ENCODE assay signal across 39 cellular contexts in the genomic region with DNA sequence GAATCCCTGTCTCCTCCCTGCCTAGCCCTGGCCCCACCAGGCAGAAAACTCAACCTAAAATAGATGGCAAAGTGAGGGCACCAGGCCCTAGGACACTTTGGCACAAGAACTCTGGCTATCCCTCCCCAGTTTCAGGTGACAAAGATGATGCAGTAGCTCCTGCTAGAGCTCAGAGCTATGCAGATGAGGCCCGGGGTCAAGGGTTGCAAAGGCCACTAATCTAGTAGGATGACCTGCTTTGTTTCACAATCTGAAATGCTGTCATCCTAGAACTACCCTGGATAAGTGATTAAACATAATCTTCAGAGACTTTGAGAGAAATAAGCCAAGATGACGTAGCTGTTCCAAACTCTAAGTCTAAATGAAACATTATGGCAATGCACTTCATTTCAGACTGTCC.
"Had no signal": no experiment of that assay in that cellular context is flagged by ENCODE, and none has a peak within 500 bp of the region (broad histone marks: within the 10 kb centered on the region; RNA-seq: fewer than 3 reads in every experiment).

No MANE protein-coding gene starts in this region.

- H3K27me3 Mint-ChIP-seq: activated naive CD4-positive, alpha-beta T cell treated with anti-CD3 and anti-CD28 coated beads, Interleukin-2, amount 10 ng/mL, durations not matched to agents 7 days and 5 days had no signal

- H3K4me1 Mint-ChIP-seq: activated naive CD4-positive, alpha-beta T cell treated with anti-CD3 and anti-CD28 coated beads, Interleukin-2, amount 10 ng/mL, durations not matched to agents 7 days and 5 days; activated naive CD4-positive, alpha-beta T cell treated with anti-CD3 and anti-CD28 coated beads, Interleukin-2, amount 50 U/mL, for 24 hours; activated naive CD8-positive, alpha-beta T cell treated with anti-CD3 and anti-CD28 coated beads for 36 hours; activated naive CD8-positive, alpha-beta T cell treated with anti-CD3 and anti-CD28 coated beads, Interleukin-2, amount 10 ng/mL, durations not matched to agents 7 days and 5 days; activated naive CD8-positive, alpha-beta T cell treated with anti-CD3 and anti-CD28 coated beads, Interleukin-2, amount 50 U/mL, for 24 hours; activated T-helper 17 cell treated with anti-CD3 and anti-CD28 coated beads, Interleukin-2, amount 50 U/mL, for 72 hours; central memory CD8-positive, alpha-beta T cell had no signal

- H3K27ac Mint-ChIP-seq: activated naive CD4-positive, alpha-beta T cell treated with anti-CD3 and anti-CD28 coated beads for 36 hours; activated naive CD4-positive, alpha-beta T cell treated with anti-CD3 and anti-CD28 coated beads, Interleukin-2, amount 10 ng/mL, durations not matched to agents 7 days and 5 days; activated naive CD4-positive, alpha-beta T cell treated with anti-CD3 and anti-CD28 coated beads, Interleukin-2, amount 50 U/mL, for 24 hours; activated naive CD4-positive, alpha-beta T cell treated with anti-CD3 and anti-CD28 coated beads, Interleukin-2, amount 50 U/mL, for 72 hours; activated naive CD8-positive, alpha-beta T cell; activated naive CD8-positive, alpha-beta T cell treated with anti-CD3 and anti-CD28 coated beads for 36 hours; activated naive CD8-positive, alpha-beta T cell treated with anti-CD3 and anti-CD28 coated beads, Interleukin-2, amount 10 ng/mL, durations not matched to agents 7 days and 5 days; activated naive CD8-positive, alpha-beta T cell treated with anti-CD3 and anti-CD28 coated beads, Interleukin-2, amount 50 U/mL, for 24 hours; activated T-cell treated with anti-CD3 and anti-CD28 coated beads, Interleukin-2, amount 50 U/mL, for 24 hours; activated T-cell treated with anti-CD3 and anti-CD28 coated beads, Interleukin-2, amount 50 U/mL, for 72 hours; activated T-helper 1 cell treated with anti-CD3 and anti-CD28 coated beads, Interleukin-12 subunit alpha, Interleukin-12 subunit beta, Interleukin-2, Interleukin-4 antibody, amounts not matched to agents 30 ng/mL and 10 ng/mL and 1 ng/mL, durations not matched to agents 14 hours and 24 hours and 36 hours; activated T-helper 17 cell treated with anti-CD3 and anti-CD28 coated beads, Interleukin-2, amount 50 U/mL, for 72 hours; activated T-helper 2 cell treated with anti-CD3 and anti-CD28 coated beads, Interferon-gamma antibody, Interleukin-2, Interleukin-4, amounts not matched to agents 10 μg/mL and 5 μg/mL and 100 μg/mL, durations not matched to agents 14 hours and 24 hours and 36 hours; brain had no signal

- ATAC-seq: activated naive CD4-positive, alpha-beta T cell treated with anti-CD3 and anti-CD28 coated beads, Interleukin-2, amount 50 U/mL, for 72 hours; activated naive CD8-positive, alpha-beta T cell treated with anti-CD3 and anti-CD28 coated beads, Interleukin-2, amount 50 U/mL, for 24 hours; activated T-cell treated with anti-CD3 and anti-CD28 coated beads, Interleukin-2, amount 50 U/mL, for 4 hours; activated T-cell treated with anti-CD3 and anti-CD28 coated beads, Interleukin-2, amount 50 U/mL, for 72 hours; activated T-helper 17 cell treated with anti-CD3 and anti-CD28 coated beads, Interleukin-2, amount 50 U/mL, for 72 hours; body of pancreas had no signal

- H3K4me3 Mint-ChIP-seq: activated naive CD4-positive, alpha-beta T cell treated with anti-CD3 and anti-CD28 coated beads for 36 hours; activated naive CD4-positive, alpha-beta T cell treated with anti-CD3 and anti-CD28 coated beads, Interleukin-2, amount 10 ng/mL, durations not matched to agents 7 days and 5 days; activated naive CD4-positive, alpha-beta T cell treated with anti-CD3 and anti-CD28 coated beads, Interleukin-2, amount 50 U/mL, for 24 hours; activated naive CD8-positive, alpha-beta T cell; activated naive CD8-positive, alpha-beta T cell treated with anti-CD3 and anti-CD28 coated beads for 36 hours; activated naive CD8-positive, alpha-beta T cell treated with anti-CD3 and anti-CD28 coated beads, Interleukin-2, amount 10 ng/mL, durations not matched to agents 7 days and 5 days; activated naive CD8-positive, alpha-beta T cell treated with anti-CD3 and anti-CD28 coated beads, Interleukin-2, amount 50 U/mL, for 24 hours; activated T-cell treated with anti-CD3 and anti-CD28 coated beads, Interleukin-2, amount 50 U/mL, for 24 hours; activated T-cell treated with anti-CD3 and anti-CD28 coated beads, Interleukin-2, amount 50 U/mL, for 4 hours; activated T-cell treated with anti-CD3 and anti-CD28 coated beads, Interleukin-2, amount 50 U/mL, for 72 hours; activated T-helper 1 cell treated with anti-CD3 and anti-CD28 coated beads, Interleukin-12 subunit alpha, Interleukin-12 subunit beta, Interleukin-2, Interleukin-4 antibody, amounts not matched to agents 30 ng/mL and 10 ng/mL and 1 ng/mL, durations not matched to agents 14 hours and 24 hours and 36 hours; activated T-helper 17 cell treated with anti-CD3 and anti-CD28 coated beads, Interleukin-2, amount 50 U/mL, for 72 hours; brain; central memory CD8-positive, alpha-beta T cell had no signal

- H3K36me3 Mint-ChIP-seq: activated naive CD4-positive, alpha-beta T cell treated with anti-CD3 and anti-CD28 coated beads, Interleukin-2, amount 10 ng/mL, durations not matched to agents 7 days and 5 days; activated naive CD4-positive, alpha-beta T cell treated with anti-CD3 and anti-CD28 coated beads, Interleukin-2, amount 50 U/mL, for 24 hours; activated naive CD4-positive, alpha-beta T cell treated with anti-CD3 and anti-CD28 coated beads, Interleukin-2, amount 50 U/mL, for 72 hours; activated naive CD8-positive, alpha-beta T cell; activated naive CD8-positive, alpha-beta T cell treated with anti-CD3 and anti-CD28 coated beads for 36 hours; activated naive CD8-positive, alpha-beta T cell treated with anti-CD3 and anti-CD28 coated beads, Interleukin-2, amount 10 ng/mL, durations not matched to agents 7 days and 5 days; brain had no signal

- H3K27ac ChIP-seq: adrenal gland, ascending aorta, body of pancreas, brain microvascular endothelial cell, breast epithelium, cardiac muscle cell had no signal

- DNase-seq: activated effector memory CD4-positive, alpha-beta T cell treated with anti-CD3 and anti-CD28 coated beads, Interleukin-2, amount 50 U/mL, for 16 hours; activated effector memory CD4-positive, alpha-beta T cell treated with Interleukin-2 at 50 U/mL for 16 hours; activated gamma-delta T cell; activated gamma-delta T cell treated with Interleukin-2 at 50 U/mL for 16 hours; activated naive CD4-positive, alpha-beta T cell; activated naive CD4-positive, alpha-beta T cell treated with anti-CD3 and anti-CD28 coated beads for 36 hours; activated naive CD4-positive, alpha-beta T cell treated with anti-CD3 and anti-CD28 coated beads, Interleukin-2, amount 10 ng/mL, durations not matched to agents 7 days and 5 days; activated naive CD4-positive, alpha-beta T cell treated with anti-CD3 and anti-CD28 coated beads, Interleukin-2, amount 50 U/mL, for 16 hours; activated naive CD4-positive, alpha-beta T cell treated with Interleukin-2 at 50 U/mL for 16 hours; activated naive CD8-positive, alpha-beta T cell treated with anti-CD3 and anti-CD28 coated beads for 36 hours; activated naive CD8-positive, alpha-beta T cell treated with anti-CD3 and anti-CD28 coated beads, Interleukin-2, amount 10 ng/mL, durations not matched to agents 7 days and 5 days; activated naive CD8-positive, alpha-beta T cell treated with anti-CD3 and anti-CD28 coated beads, Interleukin-2, amount 50 U/mL, for 24 hours; activated T-cell treated with anti-CD3 and anti-CD28 coated beads for 4 hours; activated T-cell treated with anti-CD3 and anti-CD28 coated beads, Interleukin-2, amount 50 U/mL, for 1 hour; activated T-cell treated with anti-CD3 and anti-CD28 coated beads, Interleukin-2, amount 50 U/mL, for 24 hours; activated T-cell treated with anti-CD3 and anti-CD28 coated beads, Interleukin-2, amount 50 U/mL, for 4 hours; activated T-cell treated with anti-CD3 and anti-CD28 coated beads, Interleukin-2, amount 50 U/mL, for 48 hours; activated T-cell treated with anti-CD3 and anti-CD28 coated beads, Interleukin-2, amount 50 U/mL, for 72 hours; adrenal gland; amniotic stem cell; amygdala; anterior cingulate cortex; aorta; body of pancreas; brain microvascular endothelial cell; caudate nucleus; central memory CD4-positive, alpha-beta T cell; cerebellar nuclear complex had no signal

- H3K9me3 Mint-ChIP-seq: activated naive CD4-positive, alpha-beta T cell treated with anti-CD3 and anti-CD28 coated beads for 36 hours; activated naive CD4-positive, alpha-beta T cell treated with anti-CD3 and anti-CD28 coated beads, Interleukin-2, amount 10 ng/mL, durations not matched to agents 7 days and 5 days; activated naive CD4-positive, alpha-beta T cell treated with anti-CD3 and anti-CD28 coated beads, Interleukin-2, amount 50 U/mL, for 24 hours; activated naive CD4-positive, alpha-beta T cell treated with anti-CD3 and anti-CD28 coated beads, Interleukin-2, amount 50 U/mL, for 72 hours; activated naive CD8-positive, alpha-beta T cell treated with anti-CD3 and anti-CD28 coated beads for 36 hours; activated naive CD8-positive, alpha-beta T cell treated with anti-CD3 and anti-CD28 coated beads, Interleukin-2, amount 10 ng/mL, durations not matched to agents 7 days and 5 days; activated naive CD8-positive, alpha-beta T cell treated with anti-CD3 and anti-CD28 coated beads, Interleukin-2, amount 50 U/mL, for 24 hours; activated T-cell treated with anti-CD3 and anti-CD28 coated beads, Interleukin-2, amount 50 U/mL, for 24 hours; activated T-cell treated with anti-CD3 and anti-CD28 coated beads, Interleukin-2, amount 50 U/mL, for 4 hours; activated T-cell treated with anti-CD3 and anti-CD28 coated beads, Interleukin-2, amount 50 U/mL, for 72 hours; activated T-helper 1 cell treated with anti-CD3 and anti-CD28 coated beads, Interleukin-12 subunit alpha, Interleukin-12 subunit beta, Interleukin-2, Interleukin-4 antibody, amounts not matched to agents 30 ng/mL and 10 ng/mL and 1 ng/mL, durations not matched to agents 14 hours and 24 hours and 36 hours; activated T-helper 17 cell treated with anti-CD3 and anti-CD28 coated beads, Interleukin-2, amount 50 U/mL, for 72 hours; activated T-helper 2 cell treated with anti-CD3 and anti-CD28 coated beads, Interferon-gamma antibody, Interleukin-2, Interleukin-4, amounts not matched to agents 10 μg/mL and 5 μg/mL and 100 μg/mL, durations not matched to agents 14 hours and 24 hours and 36 hours; brain; central memory CD8-positive, alpha-beta T cell had no signal

- H3K27me3 ChIP-seq: adrenal gland, ascending aorta, body of pancreas, brain microvascular endothelial cell, breast epithelium had no signal

- H3K4me3 ChIP-seq: adrenal gland, ascending aorta, body of pancreas, breast epithelium, cardiac muscle cell had no signal

- H3K36me3 ChIP-seq: adrenal gland, ascending aorta, brain microvascular endothelial cell, breast epithelium, cardiac muscle cell had no signal

- H3K9me3 ChIP-seq: adrenal gland, ascending aorta, body of pancreas, breast epithelium had no signal

- H3K4me1 ChIP-seq: adrenal gland, ascending aorta, body of pancreas, breast epithelium had no signal
